1 cellular context compared by ENCODE assay signal in the genomic region with DNA sequence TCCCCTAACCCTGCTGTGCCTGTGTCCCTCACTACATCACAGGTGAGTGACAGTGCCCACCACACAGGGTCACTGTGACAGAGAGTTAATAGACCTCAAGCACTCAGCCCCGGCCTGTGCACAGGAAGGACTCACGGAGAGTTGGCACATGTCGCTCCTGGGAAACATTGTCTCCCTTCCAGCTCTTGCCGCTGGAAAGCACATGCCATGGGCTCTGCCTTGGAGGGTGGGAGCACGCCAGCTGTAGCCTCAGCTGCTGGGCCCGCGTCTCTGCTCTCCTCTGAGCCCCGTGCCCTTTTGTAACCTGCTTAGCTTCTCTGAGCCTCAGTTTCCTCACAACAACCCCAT.
TF ChIP-seq lines count a peak whose summit lies in the region.

No MANE protein-coding gene starts in this region.

TF ChIP-seq in H1, 55 proteins besides CTCF, POLR2A, EP300 and RAD21:
- TF ChIP-seq, protein P1, sequence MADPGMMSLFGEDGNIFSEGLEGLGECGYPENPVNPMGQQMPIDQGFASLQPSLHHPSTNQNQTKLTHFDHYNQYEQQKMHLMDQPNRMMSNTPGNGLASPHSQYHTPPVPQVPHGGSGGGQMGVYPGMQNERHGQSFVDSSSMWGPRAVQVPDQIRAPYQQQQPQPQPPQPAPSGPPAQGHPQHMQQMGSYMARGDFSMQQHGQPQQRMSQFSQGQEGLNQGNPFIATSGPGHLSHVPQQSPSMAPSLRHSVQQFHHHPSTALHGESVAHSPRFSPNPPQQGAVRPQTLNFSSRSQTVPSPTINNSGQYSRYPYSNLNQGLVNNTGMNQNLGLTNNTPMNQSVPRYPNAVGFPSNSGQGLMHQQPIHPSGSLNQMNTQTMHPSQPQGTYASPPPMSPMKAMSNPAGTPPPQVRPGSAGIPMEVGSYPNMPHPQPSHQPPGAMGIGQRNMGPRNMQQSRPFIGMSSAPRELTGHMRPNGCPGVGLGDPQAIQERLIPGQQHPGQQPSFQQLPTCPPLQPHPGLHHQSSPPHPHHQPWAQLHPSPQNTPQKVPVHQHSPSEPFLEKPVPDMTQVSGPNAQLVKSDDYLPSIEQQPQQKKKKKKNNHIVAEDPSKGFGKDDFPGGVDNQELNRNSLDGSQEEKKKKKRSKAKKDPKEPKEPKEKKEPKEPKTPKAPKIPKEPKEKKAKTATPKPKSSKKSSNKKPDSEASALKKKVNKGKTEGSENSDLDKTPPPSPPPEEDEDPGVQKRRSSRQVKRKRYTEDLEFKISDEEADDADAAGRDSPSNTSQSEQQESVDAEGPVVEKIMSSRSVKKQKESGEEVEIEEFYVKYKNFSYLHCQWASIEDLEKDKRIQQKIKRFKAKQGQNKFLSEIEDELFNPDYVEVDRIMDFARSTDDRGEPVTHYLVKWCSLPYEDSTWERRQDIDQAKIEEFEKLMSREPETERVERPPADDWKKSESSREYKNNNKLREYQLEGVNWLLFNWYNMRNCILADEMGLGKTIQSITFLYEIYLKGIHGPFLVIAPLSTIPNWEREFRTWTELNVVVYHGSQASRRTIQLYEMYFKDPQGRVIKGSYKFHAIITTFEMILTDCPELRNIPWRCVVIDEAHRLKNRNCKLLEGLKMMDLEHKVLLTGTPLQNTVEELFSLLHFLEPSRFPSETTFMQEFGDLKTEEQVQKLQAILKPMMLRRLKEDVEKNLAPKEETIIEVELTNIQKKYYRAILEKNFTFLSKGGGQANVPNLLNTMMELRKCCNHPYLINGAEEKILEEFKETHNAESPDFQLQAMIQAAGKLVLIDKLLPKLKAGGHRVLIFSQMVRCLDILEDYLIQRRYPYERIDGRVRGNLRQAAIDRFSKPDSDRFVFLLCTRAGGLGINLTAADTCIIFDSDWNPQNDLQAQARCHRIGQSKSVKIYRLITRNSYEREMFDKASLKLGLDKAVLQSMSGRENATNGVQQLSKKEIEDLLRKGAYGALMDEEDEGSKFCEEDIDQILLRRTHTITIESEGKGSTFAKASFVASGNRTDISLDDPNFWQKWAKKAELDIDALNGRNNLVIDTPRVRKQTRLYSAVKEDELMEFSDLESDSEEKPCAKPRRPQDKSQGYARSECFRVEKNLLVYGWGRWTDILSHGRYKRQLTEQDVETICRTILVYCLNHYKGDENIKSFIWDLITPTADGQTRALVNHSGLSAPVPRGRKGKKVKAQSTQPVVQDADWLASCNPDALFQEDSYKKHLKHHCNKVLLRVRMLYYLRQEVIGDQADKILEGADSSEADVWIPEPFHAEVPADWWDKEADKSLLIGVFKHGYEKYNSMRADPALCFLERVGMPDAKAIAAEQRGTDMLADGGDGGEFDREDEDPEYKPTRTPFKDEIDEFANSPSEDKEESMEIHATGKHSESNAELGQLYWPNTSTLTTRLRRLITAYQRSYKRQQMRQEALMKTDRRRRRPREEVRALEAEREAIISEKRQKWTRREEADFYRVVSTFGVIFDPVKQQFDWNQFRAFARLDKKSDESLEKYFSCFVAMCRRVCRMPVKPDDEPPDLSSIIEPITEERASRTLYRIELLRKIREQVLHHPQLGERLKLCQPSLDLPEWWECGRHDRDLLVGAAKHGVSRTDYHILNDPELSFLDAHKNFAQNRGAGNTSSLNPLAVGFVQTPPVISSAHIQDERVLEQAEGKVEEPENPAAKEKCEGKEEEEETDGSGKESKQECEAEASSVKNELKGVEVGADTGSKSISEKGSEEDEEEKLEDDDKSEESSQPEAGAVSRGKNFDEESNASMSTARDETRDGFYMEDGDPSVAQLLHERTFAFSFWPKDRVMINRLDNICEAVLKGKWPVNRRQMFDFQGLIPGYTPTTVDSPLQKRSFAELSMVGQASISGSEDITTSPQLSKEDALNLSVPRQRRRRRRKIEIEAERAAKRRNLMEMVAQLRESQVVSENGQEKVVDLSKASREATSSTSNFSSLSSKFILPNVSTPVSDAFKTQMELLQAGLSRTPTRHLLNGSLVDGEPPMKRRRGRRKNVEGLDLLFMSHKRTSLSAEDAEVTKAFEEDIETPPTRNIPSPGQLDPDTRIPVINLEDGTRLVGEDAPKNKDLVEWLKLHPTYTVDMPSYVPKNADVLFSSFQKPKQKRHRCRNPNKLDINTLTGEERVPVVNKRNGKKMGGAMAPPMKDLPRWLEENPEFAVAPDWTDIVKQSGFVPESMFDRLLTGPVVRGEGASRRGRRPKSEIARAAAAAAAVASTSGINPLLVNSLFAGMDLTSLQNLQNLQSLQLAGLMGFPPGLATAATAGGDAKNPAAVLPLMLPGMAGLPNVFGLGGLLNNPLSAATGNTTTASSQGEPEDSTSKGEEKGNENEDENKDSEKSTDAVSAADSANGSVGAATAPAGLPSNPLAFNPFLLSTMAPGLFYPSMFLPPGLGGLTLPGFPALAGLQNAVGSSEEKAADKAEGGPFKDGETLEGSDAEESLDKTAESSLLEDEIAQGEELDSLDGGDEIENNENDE (IDR thresholded peaks at IDR 0.05; ENCODE audit: insufficient replicate concordance, low read length) = no peak
- TF ChIP-seq GTF2F1 (IDR thresholded peaks at IDR 0.05; ENCODE audit: borderline replicate concordance, low read depth, low read length) (no peak), EGR1 (IDR thresholded peaks at IDR 0.05; ENCODE audit: borderline replicate concordance, low read depth, low read length) (no peak), RBBP5 (IDR thresholded peaks at IDR 0.05; ENCODE audit: borderline replicate concordance, low read depth, low read length) (no peak), BACH1 (IDR thresholded peaks at IDR 0.05; ENCODE audit: low read length) (no peak)
- TF ChIP-seq, protein P2, sequence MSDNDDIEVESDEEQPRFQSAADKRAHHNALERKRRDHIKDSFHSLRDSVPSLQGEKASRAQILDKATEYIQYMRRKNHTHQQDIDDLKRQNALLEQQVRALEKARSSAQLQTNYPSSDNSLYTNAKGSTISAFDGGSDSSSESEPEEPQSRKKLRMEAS (IDR thresholded peaks at IDR 0.05) = peak; percentile 48; the same call in 1 of the 2 replicates
- TF ChIP-seq, protein P3, sequence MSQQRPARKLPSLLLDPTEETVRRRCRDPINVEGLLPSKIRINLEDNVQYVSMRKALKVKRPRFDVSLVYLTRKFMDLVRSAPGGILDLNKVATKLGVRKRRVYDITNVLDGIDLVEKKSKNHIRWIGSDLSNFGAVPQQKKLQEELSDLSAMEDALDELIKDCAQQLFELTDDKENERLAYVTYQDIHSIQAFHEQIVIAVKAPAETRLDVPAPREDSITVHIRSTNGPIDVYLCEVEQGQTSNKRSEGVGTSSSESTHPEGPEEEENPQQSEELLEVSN (IDR thresholded peaks at IDR 0.05) = peak; percentile 49; the same call in 1 of the 2 replicates
